ENCODE assay signal across 24 cellular contexts in the genomic region with DNA sequence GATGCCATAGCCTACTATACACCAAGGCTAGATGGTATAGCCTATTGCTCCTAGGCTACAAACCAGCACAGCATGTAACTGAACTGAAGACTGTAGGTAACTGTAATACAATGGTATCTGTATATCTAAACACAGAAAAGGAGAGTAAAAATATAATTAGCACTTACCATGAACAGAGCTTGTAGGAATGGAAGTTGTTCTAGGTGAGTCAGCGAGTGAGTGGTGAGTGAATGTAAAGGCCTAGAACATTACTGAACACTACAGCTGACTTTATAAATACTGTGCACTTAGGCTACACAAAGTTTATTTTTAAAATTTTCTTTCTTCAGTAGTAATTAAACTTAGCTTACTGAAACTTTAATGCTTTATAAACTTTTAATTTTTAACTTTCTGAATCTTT.
A peak's percentile ranks its signal among the peaks of the same experiment; 100 is the strongest.
DNase-seq lines count a peak whose midpoint lies in the region; ATAC-seq, FAIRE-seq and TF ChIP-seq lines count a peak whose summit lies in the region.
"Had no signal": no experiment of that assay in that cellular context is flagged by ENCODE, and none has a peak within 500 bp of the region (broad histone marks: within the 10 kb centered on the region; RNA-seq: fewer than 3 reads in every experiment).

No MANE protein-coding gene starts in this region.

- peaks cover 21% of the 10 kb centered on the region for H3K4me1 ChIP-seq in HUES48 (ENCODE audit: control insufficient read depth, insufficient read depth, low read length)
- H3K4me1 ChIP-seq in astrocyte (ENCODE audit: insufficient read depth, low read length), result peaks cover 20% of the 10 kb centered on the region

- peak overlapping the region; percentile 88 for H3K27ac Mint-ChIP-seq in astrocyte (ENCODE audit: unreplicated experiment)
- H3K27ac Mint-ChIP-seq: activated naive CD8-positive, alpha-beta T cell; activated T-helper 1 cell treated with anti-CD3 and anti-CD28 coated beads, Interleukin-12 subunit alpha, Interleukin-12 subunit beta, Interleukin-2, Interleukin-4 antibody, amounts not matched to agents 30 ng/mL and 10 ng/mL and 1 ng/mL, durations not matched to agents 14 hours and 24 hours and 36 hours; memory B cell; stimulated activated effector memory CD8-positive, alpha-beta T cell treated with anti-CD3 and anti-CD28 coated beads, Interleukin-12 subunit alpha, Interleukin-12 subunit beta, amount 100 ng/mL, for 72 hours; T-helper 2 cell treated with Interferon-gamma antibody and Interleukin-4, amounts not matched to agents 5 μg/mL and 100 μg/mL, for 36 hours had no signal

- intact Hi-C loops in cardiac septum (cut with DNase I), result no loop called here

- H2AFZ ChIP-seq in astrocyte (ENCODE audit: low read depth, low read length), result no peak overlapping the region

- TF ChIP-seq CTCF in astrocyte (IDR thresholded peaks at IDR 0.05; ENCODE audit: insufficient read depth, low read depth, low read length), result no peak

- H3K27me3 ChIP-seq in HUES48 (ENCODE audit: control insufficient read depth, insufficient read depth, low read length) (no peaks in the 10 kb centered on the region), astrocyte (ENCODE audit: insufficient read depth, low read length) (no peaks in the 10 kb centered on the region)
- H3K27me3 ChIP-seq: dorsolateral prefrontal cortex, esophagus muscularis mucosa, heart left ventricle had no signal

- no peaks in the 10 kb centered on the region for H3K9me3 Mint-ChIP-seq in astrocyte (ENCODE audit: unreplicated experiment)
- H3K9me3 Mint-ChIP-seq: activated T-helper 1 cell treated with anti-CD3 and anti-CD28 coated beads, Interleukin-12 subunit alpha, Interleukin-12 subunit beta, Interleukin-2, Interleukin-4 antibody, amounts not matched to agents 30 ng/mL and 10 ng/mL and 1 ng/mL, durations not matched to agents 14 hours and 24 hours and 36 hours; memory B cell; neural crest cell; stimulated activated effector memory CD8-positive, alpha-beta T cell treated with anti-CD3 and anti-CD28 coated beads, Interleukin-12 subunit alpha, Interleukin-12 subunit beta, amount 100 ng/mL, for 72 hours; T-helper 2 cell treated with Interferon-gamma antibody and Interleukin-4, amounts not matched to agents 5 μg/mL and 100 μg/mL, for 36 hours had no signal

- H3K4me3 ChIP-seq in HUES48 (ENCODE audit: low read depth, low read length) (no peak overlapping the region), astrocyte (ENCODE audit: insufficient read depth, low read depth, low read length) (no peak overlapping the region)
- H3K4me3 ChIP-seq: dorsolateral prefrontal cortex, esophagus muscularis mucosa, heart left ventricle, K562 had no signal

- no peaks in the 10 kb centered on the region for H3K36me3 ChIP-seq in HUES48 (ENCODE audit: control insufficient read depth, insufficient read depth, low read length)
- no peaks in the 10 kb centered on the region for H3K36me3 ChIP-seq in astrocyte (ENCODE audit: insufficient read depth, low read length)
- H3K36me3 ChIP-seq: esophagus muscularis mucosa, heart left ventricle had no signal

- no peaks in the 10 kb centered on the region for H3K36me3 Mint-ChIP-seq in astrocyte (ENCODE audit: low read depth, unreplicated experiment)
- H3K36me3 Mint-ChIP-seq: stimulated activated effector memory CD8-positive, alpha-beta T cell treated with anti-CD3 and anti-CD28 coated beads, Interleukin-12 subunit alpha, Interleukin-12 subunit beta, amount 100 ng/mL, for 72 hours had no signal

- H3K4me2 ChIP-seq in astrocyte (ENCODE audit: low read length), result peak overlapping the region; percentile 65

- ATAC-seq in GM21723 (IDR thresholded peaks at IDR 0.05; ENCODE audit: unreplicated experiment), result no peak
- ATAC-seq: activated CD4-positive, CD25-positive, alpha-beta regulatory T cell treated with anti-CD3 and anti-CD28 coated beads, Interleukin-2, amount 50 U/mL, for 24 hours; heart left ventricle; K562; stimulated activated effector memory CD8-positive, alpha-beta T cell treated with anti-CD3 and anti-CD28 coated beads, Interleukin-12 subunit alpha, Interleukin-12 subunit beta, amount 100 ng/mL, for 72 hours had no signal

- no peaks in the 10 kb centered on the region for H3K27me3 Mint-ChIP-seq in astrocyte (ENCODE audit: low read depth, unreplicated experiment)
- H3K27me3 Mint-ChIP-seq: activated naive CD8-positive, alpha-beta T cell; memory B cell had no signal

- no peak overlapping the region for H3K4me3 Mint-ChIP-seq in astrocyte (ENCODE audit: unreplicated experiment)
- H3K4me3 Mint-ChIP-seq: activated naive CD8-positive, alpha-beta T cell; activated T-helper 1 cell treated with anti-CD3 and anti-CD28 coated beads, Interleukin-12 subunit alpha, Interleukin-12 subunit beta, Interleukin-2, Interleukin-4 antibody, amounts not matched to agents 30 ng/mL and 10 ng/mL and 1 ng/mL, durations not matched to agents 14 hours and 24 hours and 36 hours; memory B cell; neural crest cell; stimulated activated effector memory CD8-positive, alpha-beta T cell treated with anti-CD3 and anti-CD28 coated beads, Interleukin-12 subunit alpha, Interleukin-12 subunit beta, amount 100 ng/mL, for 72 hours; T-helper 2 cell treated with Interferon-gamma antibody and Interleukin-4, amounts not matched to agents 5 μg/mL and 100 μg/mL, for 36 hours had no signal

- peaks cover 8% of the 10 kb centered on the region for H3K4me1 Mint-ChIP-seq in astrocyte (ENCODE audit: low read depth, unreplicated experiment)
- H3K4me1 Mint-ChIP-seq: stimulated activated effector memory CD8-positive, alpha-beta T cell treated with anti-CD3 and anti-CD28 coated beads, Interleukin-12 subunit alpha, Interleukin-12 subunit beta, amount 100 ng/mL, for 72 hours had no signal

- peak; percentile 65 for FAIRE-seq in A204.1 (lab: Jason Lieb, UNC)
- peak; percentile 32 for FAIRE-seq in astrocyte (lab: Jason Lieb, UNC)
- FAIRE-seq: K562 had no signal

- H3K9ac ChIP-seq in HUES48 (ENCODE audit: low read depth, low read length) (no peak overlapping the region), astrocyte (ENCODE audit: low read length) (peak overlapping the region; percentile 17)

- peak; percentile 52 for DNase-seq in astrocyte (ENCODE audit: low read depth)
- peak; percentile 83 for DNase-seq in iris pigment epithelial cell (ENCODE audit: low read depth)
- no peak for DNase-seq in MV-4-11 (lab: John Stamatoyannopoulos, UW)
- no peak for DNase-seq in KBM-7
- no peak for DNase-seq in cardiac septum (ENCODE audit: low spot score)
- DNase-seq: dorsolateral prefrontal cortex, heart left ventricle, NCI-H1092, NCI-H2081, NCI-H524 treated with DMSO at 0.1 percent for 48 hours, SIG-M5 had no signal

- no peaks in the 10 kb centered on the region for H3K79me2 ChIP-seq in astrocyte (ENCODE audit: insufficient read depth, low read length)

- in situ Hi-C loops in KBM-7 (cut with MboI; ENCODE audit: low pct_unique_long_range_greater_than_20kb, low sequenced_read_pairs), result no loop called here

- H3K27ac ChIP-seq in HUES48 (ENCODE audit: low read depth, low read length) (peak overlapping the region; percentile 33), astrocyte (ENCODE audit: low read depth, low read length) (peak overlapping the region; percentile 87)
- H3K27ac ChIP-seq: C4-2B, dorsolateral prefrontal cortex, esophagus muscularis mucosa, heart left ventricle had no signal

- H3K9me3 ChIP-seq in HUES48 (ENCODE audit: control insufficient read depth, insufficient read depth, low read length), result no peaks in the 10 kb centered on the region
- H3K9me3 ChIP-seq in astrocyte (ENCODE audit: insufficient read depth, low read depth, low read length), result no peaks in the 10 kb centered on the region
- H3K9me3 ChIP-seq: esophagus muscularis mucosa, heart left ventricle had no signal

- H4K20me1 ChIP-seq in astrocyte (ENCODE audit: insufficient read depth, low read length), result no peaks in the 10 kb centered on the region

Comparison
In these comparisons a context has a peak if more than half of its experiments do, and no peak if none do; other contexts are left out.
1. DNase-seq: peak in astrocyte (single experiment) and iris pigment epithelial cell (single experiment); none in MV-4-11 (single experiment), KBM-7 (single experiment) and cardiac septum (single experiment).